In the genomic region with DNA sequence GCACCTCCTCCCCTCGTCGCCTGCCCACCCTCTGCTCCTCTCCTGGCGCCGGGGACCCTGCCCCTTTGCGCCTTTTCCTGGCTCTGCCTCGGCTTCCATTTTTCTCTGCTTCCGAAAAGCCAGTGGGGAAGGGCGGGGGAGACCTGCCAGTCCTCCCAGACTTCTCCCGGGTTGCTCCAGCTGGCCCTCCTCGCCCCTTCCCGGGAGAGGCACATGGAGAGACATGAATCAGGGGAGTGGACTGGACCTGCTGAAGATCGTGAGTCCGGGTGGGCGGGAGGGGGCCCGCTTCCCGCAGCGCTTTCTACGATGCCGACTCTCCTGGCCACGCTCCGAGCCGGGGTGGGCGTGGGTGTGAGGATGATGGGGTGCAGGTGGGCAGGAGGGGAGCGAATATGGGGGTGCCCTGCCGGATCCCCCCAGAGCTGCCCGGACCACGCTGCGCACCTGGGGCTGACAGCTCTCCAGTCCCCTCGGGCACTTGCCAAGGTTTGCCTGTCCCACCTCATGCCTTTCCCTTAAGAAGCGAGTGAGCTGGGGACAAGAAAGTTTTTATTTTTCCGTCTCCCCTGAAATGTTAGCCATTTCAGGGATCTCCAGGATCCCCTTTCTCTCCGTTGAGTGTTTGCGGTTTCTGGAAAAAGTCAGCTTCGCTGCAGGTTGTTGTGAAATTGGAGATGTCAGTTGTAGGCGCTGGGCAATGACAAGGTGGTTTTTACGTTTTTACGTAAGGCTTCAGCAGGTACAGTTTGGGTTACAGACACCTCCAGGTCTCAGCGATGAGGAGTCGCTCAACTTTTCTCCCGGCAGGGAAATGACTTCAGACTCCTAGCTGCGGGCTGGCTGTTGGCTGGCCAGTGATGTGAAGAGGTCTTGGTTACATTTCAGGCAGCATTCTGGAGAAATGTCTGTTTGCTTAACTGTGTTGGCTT, we compare ENCODE assay signal across 9 cellular contexts. TPM values are rescaled to one million over a fixed set of nuclear protein-coding genes. Genes with fewer than 3 reads are reported as not detected.
DNase-seq lines count a peak whose midpoint lies in the region; ATAC-seq and TF ChIP-seq lines count a peak whose summit lies in the region.
"Had no signal": no experiment of that assay in that cellular context is flagged by ENCODE, and none has a peak within 500 bp of the region (broad histone marks: within the 10 kb centered on the region; RNA-seq: fewer than 3 reads in every experiment).

No MANE protein-coding gene starts in this region.

- CTCF ChIA-PET in T-cell (lab: Charles Lee), result no interaction called here

- H3K4me1 Mint-ChIP-seq in T-cell, result peaks cover 0 to 4% (median 3%) of the 10 kb centered on the region in 3 donors

- H3K9me3 ChIP-seq in WERI-Rb-1 (ENCODE audit: severe bottlenecking) (no peaks in the 10 kb centered on the region), left ventricle myocardium inferior (replicated peaks) (no peaks in the 10 kb centered on the region), prostate gland (no peaks in the 10 kb centered on the region)

- H3K27ac Mint-ChIP-seq in T-cell, result no peak overlapping the region

- no peaks in the 10 kb centered on the region for H3K36me3 ChIP-seq in WERI-Rb-1
- no peaks in the 10 kb centered on the region for H3K36me3 ChIP-seq in left ventricle myocardium inferior
- no peaks in the 10 kb centered on the region for H3K36me3 ChIP-seq in prostate gland

- H3K27me3 ChIP-seq in WERI-Rb-1 (ENCODE audit: insufficient read depth, low read depth, severe bottlenecking) (no peaks in the 10 kb centered on the region), left ventricle myocardium inferior (ENCODE audit: low read depth) (peaks cover 32% of the 10 kb centered on the region), prostate gland (replicated peaks; ENCODE audit: insufficient read depth) (no peaks in the 10 kb centered on the region)

- H3K27me3 Mint-ChIP-seq in T-cell, result peaks cover 25 to 36% of the 10 kb centered on the region in 2 donors

- no peaks in the 10 kb centered on the region for H3K9me3 Mint-ChIP-seq in T-cell

- intact Hi-C loops in left ventricle myocardium inferior (cut with micrococcal nuclease), result loop anchor here (10.0 kb wide), 1 partner anchor 64 kb away; no protein-coding TSS in a partner anchor
- intact Hi-C loops in prostate gland (cut with DNase I), result loop anchor here (5.0 kb wide), 3 partner anchors 41 to 229 kb away; no protein-coding TSS in a partner anchor

- H3K4me3 ChIP-seq in WERI-Rb-1 (ENCODE audit: low read depth, low read length) (peak overlapping the region; percentile 67), left ventricle myocardium inferior (peak overlapping the region; percentile 79), prostate gland (peak overlapping the region; percentile 57 to 59)

- POLR2A ChIA-PET in T-cell (lab: Charles Lee), result no interaction called here

- H3K4me3 Mint-ChIP-seq in T-cell, result peak overlapping the region in 1 of 3 donors; percentile 37

- TF ChIP-seq CTCF in WERI-Rb-1 (IDR thresholded peaks at IDR 0.05; ENCODE audit: low read depth, low read length), result no peak
- peak; percentile 13 for TF ChIP-seq CTCF in left ventricle myocardium inferior (IDR thresholded peaks at IDR 0.05; ENCODE audit: borderline replicate concordance)
- TF ChIP-seq CTCF in prostate gland (IDR thresholded peaks at IDR 0.05), result no peak

- no peaks in the 10 kb centered on the region for H3K36me3 Mint-ChIP-seq in T-cell

- no peak overlapping the region; the same call in 1 of the 2 replicates for H3K27ac ChIP-seq in WERI-Rb-1
- peak overlapping the region; percentile 89 for H3K27ac ChIP-seq in left ventricle myocardium inferior (replicated peaks)
- peak overlapping the region; percentile 82 to 88 for H3K27ac ChIP-seq in prostate gland

- WGBS in prostate gland, result 2% methylated on average over 41 of the region's 41 CpGs

- peaks cover 36% of the 10 kb centered on the region for H3K4me1 ChIP-seq in left ventricle myocardium inferior
- no peaks in the 10 kb centered on the region for H3K4me1 ChIP-seq in prostate gland (replicated peaks)

- ATAC-seq in T-cell (replicated peaks in 1 of 4), result no peak

- peak; percentile 56 for DNase-seq in ELF-1 (ENCODE audit: low read depth, low spot score)
- DNase-seq in WERI-Rb-1, result no peak
- no peak for DNase-seq in left ventricle myocardium inferior
- DNase-seq in prostate gland (ENCODE audit: low spot score), result no peak
- DNase-seq in NOMO-1 treated with DMSO at 0.1 percent for 48 hours (lab: John Stamatoyannopoulos, UW; ENCODE audit: unreplicated experiment), result no peak
- DNase-seq in T-cell, result no peak
- no peak for DNase-seq in NCI-H1417 (lab: John Stamatoyannopoulos, UW)
- DNase-seq in activated naive CD4-positive, alpha-beta T cell (lab: John Stamatoyannopoulos, UW), result no peak
- DNase-seq: activated naive CD4-positive, alpha-beta T cell treated with anti-CD3 and anti-CD28 coated beads, Interleukin-2, amount 50 U/mL, for 16 hours had no signal

- TF ChIP-seq POLR2A in prostate gland (IDR thresholded peaks at IDR 0.05), result no peak

RNA-seq across cellular contexts. Expression of a gene that starts 1.0 kb away (rescaled TPM):
- total RNA-seq in left ventricle myocardium inferior (38.1 TPM), prostate gland (10 to 100 TPM in 1 of 2 donors, 1 to 10 TPM in 1; 5.5 to 17.4 TPM), T-cell (not detected)

Comparison
In these comparisons a context has a peak if more than half of its experiments do, and no peak if none do; other contexts are left out.
1. RNA of a gene that starts 1.0 kb away (total RNA-seq): 38.1 TPM in left ventricle myocardium inferior (single experiment) and 5.5 to 17.4 TPM in prostate gland; not detected in T-cell; every median in the first group is over 4 times any median in the second.
2. Peak in every context shown above with its lines, with median percentiles within 50 percentile points of each other: H3K4me3 ChIP-seq.